In the genomic region with DNA sequence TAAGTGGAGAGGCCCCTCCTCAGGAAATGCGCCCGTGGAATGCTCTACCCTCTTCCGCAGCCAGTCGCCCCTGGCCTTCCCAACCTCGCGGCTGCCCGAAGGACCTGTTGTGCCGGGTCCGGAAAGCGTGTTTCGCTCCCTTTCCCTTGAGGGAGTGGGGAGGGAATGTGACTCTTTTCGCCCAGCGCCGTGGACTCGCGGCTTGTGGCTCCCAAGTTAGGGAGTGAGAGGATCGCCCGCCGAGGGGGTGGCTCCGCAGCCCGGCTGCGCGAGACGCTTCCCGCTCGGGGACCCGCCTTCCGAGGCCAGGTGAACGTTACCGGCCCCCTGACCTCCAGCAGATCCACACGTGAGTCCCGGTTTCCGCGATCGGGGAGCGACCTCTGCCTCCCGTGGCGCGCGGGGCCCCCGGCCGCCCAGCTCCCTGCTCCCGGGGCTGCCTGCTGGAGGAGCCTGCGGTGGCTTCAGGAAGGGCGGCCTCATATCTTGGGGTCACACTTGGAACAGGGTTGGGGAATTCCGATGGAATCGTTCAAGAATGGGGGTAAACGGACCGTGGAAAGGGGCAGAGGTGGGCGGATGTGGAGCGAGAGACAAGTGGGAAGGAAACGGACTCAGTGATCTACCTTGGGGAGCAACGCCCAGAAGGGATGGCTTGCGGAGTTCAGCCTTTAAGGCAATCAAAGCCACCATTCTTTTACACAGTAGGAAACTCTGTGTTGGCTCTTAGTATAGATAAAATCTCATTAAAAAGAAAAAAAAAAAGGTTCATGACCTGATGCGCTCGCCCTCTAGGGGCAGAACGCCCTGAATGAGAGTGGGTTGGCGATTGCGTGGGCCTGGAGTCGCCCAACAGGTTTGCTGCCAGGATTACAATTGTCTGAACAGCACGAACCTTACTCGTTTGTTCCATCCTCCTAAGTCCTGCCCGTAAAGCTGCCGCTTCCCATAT, we compare ENCODE assay signal across 8 cellular contexts. TPM values are rescaled to one million over a fixed set of nuclear protein-coding genes. Genes with fewer than 3 reads are reported as not detected.
DNase-seq lines count a peak whose midpoint lies in the region; ATAC-seq and TF ChIP-seq lines count a peak whose summit lies in the region.

No MANE protein-coding gene starts in this region.

- H3K36me3 ChIP-seq in uterus: no peaks in the 10 kb centered on the region

- H3K36me3 Mint-ChIP-seq in activated CD4-positive, alpha-beta T cell treated with anti-CD3 and anti-CD28 coated beads, Interleukin-2, amount 10 ng/mL, durations not matched to agents 7 days and 5 days (ENCODE audit: low read depth): no peaks in the 10 kb centered on the region
- no peaks in the 10 kb centered on the region for H3K36me3 Mint-ChIP-seq in naive B cell

- peak overlapping the region; percentile 40 to 50 for H3K4me3 ChIP-seq in uterus

- ATAC-seq in HG03520 (IDR thresholded peaks at IDR 0.05; ENCODE audit: unreplicated experiment): peak; percentile 31
- peak in 1 of 2 donors; percentile 31 for ATAC-seq in naive B cell (ENCODE audit: low read depth in 2 of 2)
- no peak for ATAC-seq in HG02588 (IDR thresholded peaks at IDR 0.05; ENCODE audit: unreplicated experiment)

- peak overlapping the region; percentile 66 for H3K4me3 Mint-ChIP-seq in activated CD4-positive, alpha-beta T cell treated with anti-CD3 and anti-CD28 coated beads, Interleukin-2, amount 10 ng/mL, durations not matched to agents 7 days and 5 days
- H3K4me3 Mint-ChIP-seq in naive B cell: peak overlapping the region; percentile 39 to 82 (median 76)

- DNase-seq in D341Med (ENCODE audit: low spot score): peak; percentile 45
- peak; percentile 14 for DNase-seq in activated CD4-positive, alpha-beta T cell treated with anti-CD3 and anti-CD28 coated beads, Interleukin-2, amount 10 ng/mL, durations not matched to agents 7 days and 5 days
- peak; percentile 32 to 42 for DNase-seq in erythroblast (lab: John Stamatoyannopoulos, UW)
- DNase-seq in naive B cell: no peak
- peak; percentile 26 to 33 for DNase-seq in uterus
- DNase-seq in A172 (ENCODE audit: low spot score): no peak

- POLR2A ChIA-PET in activated CD4-positive, alpha-beta T cell treated with anti-CD3 and anti-CD28 coated beads, Interleukin-2, amount 10 ng/mL, durations not matched to agents 7 days and 5 days (lab: Charles Lee): no interaction called here

- no peaks in the 10 kb centered on the region for H3K27me3 ChIP-seq in uterus

- TF ChIP-seq CTCF in uterus (IDR thresholded peaks at IDR 0.05): no peak

- CTCF ChIA-PET in activated CD4-positive, alpha-beta T cell treated with anti-CD3 and anti-CD28 coated beads, Interleukin-2, amount 10 ng/mL, durations not matched to agents 7 days and 5 days (lab: Charles Lee): interaction anchor here (0.6 to 2.3 kb wide), 8 partner anchors 8 to 165 kb away, joined by 3 to 8 read pairs (median 4); no protein-coding TSS in a partner anchor

- no peaks in the 10 kb centered on the region for H3K4me1 ChIP-seq in uterus

- TF ChIP-seq POLR2A in erythroblast (IDR thresholded peaks at IDR 0.05; ENCODE audit: low read length) (no peak), uterus (IDR thresholded peaks at IDR 0.05) (no peak)

- H3K27me3 Mint-ChIP-seq in activated CD4-positive, alpha-beta T cell treated with anti-CD3 and anti-CD28 coated beads, Interleukin-2, amount 10 ng/mL, durations not matched to agents 7 days and 5 days: peaks cover 40% of the 10 kb centered on the region
- peaks cover 22 to 58% (median 34%) of the 10 kb centered on the region in 3 donors for H3K27me3 Mint-ChIP-seq in naive B cell

- intact Hi-C loops in uterus (cut with DNase I; ENCODE audit: low total_unique reads): no loop called here

- H3K9me3 Mint-ChIP-seq in activated CD4-positive, alpha-beta T cell treated with anti-CD3 and anti-CD28 coated beads, Interleukin-2, amount 10 ng/mL, durations not matched to agents 7 days and 5 days: no peaks in the 10 kb centered on the region
- H3K9me3 Mint-ChIP-seq in naive B cell: peaks cover 0 to 3% (median 0%) of the 10 kb centered on the region in 7 donors

- H3K4me1 Mint-ChIP-seq in activated CD4-positive, alpha-beta T cell treated with anti-CD3 and anti-CD28 coated beads, Interleukin-2, amount 10 ng/mL, durations not matched to agents 7 days and 5 days: peaks cover 9% of the 10 kb centered on the region
- H3K4me1 Mint-ChIP-seq in naive B cell: peaks cover 0 to 8% (median 4%) of the 10 kb centered on the region in 3 donors

- H3K9me3 ChIP-seq in uterus: no peaks in the 10 kb centered on the region

- no peak overlapping the region for H3K27ac Mint-ChIP-seq in activated CD4-positive, alpha-beta T cell treated with anti-CD3 and anti-CD28 coated beads, Interleukin-2, amount 10 ng/mL, durations not matched to agents 7 days and 5 days
- H3K27ac Mint-ChIP-seq in naive B cell: peak overlapping the region in 1 of 6 donors; percentile 36

- H3K27ac ChIP-seq in uterus: peak overlapping the region; percentile 58 to 59

RNA-seq across cellular contexts. Expression of a gene that starts 0.9 kb away (rescaled TPM):
- not detected for total RNA-seq in activated CD4-positive, alpha-beta T cell treated with anti-CD3 and anti-CD28 coated beads, Interleukin-2, amount 10 ng/mL, durations not matched to agents 7 days and 5 days
- 1 to 10 TPM in 1 of 6 donors, not detected in 5; 3.7 TPM for polyA plus RNA-seq in naive B cell (ENCODE audit: low read depth in 6 of 6)
- total RNA-seq in uterus: 10 to 100 TPM; 22.2 to 77.6 (median 37.7) TPM
- 2.9 and 3.2 TPM in 2 replicates for total RNA-seq in A172 (2014; rRNA removed; shearing (Covaris generic))

Comparison
In these comparisons a context has a peak if more than half of its experiments do, and no peak if none do; other contexts are left out.
1. DNase-seq: peak in D341Med (single experiment), activated CD4-positive, alpha-beta T cell treated with anti-CD3 and anti-CD28 coated beads, Interleukin-2, amount 10 ng/mL, durations not matched to agents 7 days and 5 days (single experiment), erythroblast (2 of 2) and uterus (2 of 2); none in naive B cell (single experiment) and A172 (single experiment).